In the genomic region with DNA sequence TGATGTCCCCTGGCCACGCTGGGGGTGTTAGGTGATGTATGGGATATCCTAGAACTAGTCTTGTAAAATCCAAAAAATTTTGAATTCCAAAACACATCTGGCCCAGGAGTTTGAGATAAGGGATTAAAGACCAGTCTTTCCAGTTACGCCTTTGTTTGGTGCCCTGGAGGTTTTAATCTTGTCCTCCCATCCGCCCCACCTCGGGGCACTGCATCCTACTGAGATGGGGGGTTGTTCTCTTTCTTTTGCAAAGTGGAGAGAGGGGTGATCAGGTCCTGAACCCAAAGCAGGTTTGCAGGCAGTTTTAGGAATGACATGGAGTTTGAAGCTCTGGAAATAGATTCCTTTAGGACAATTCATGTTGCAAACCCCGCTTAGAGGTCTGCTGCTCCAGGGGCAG, we compare ENCODE assay signal across 15 cellular contexts. TPM values are rescaled to one million over a fixed set of nuclear protein-coding genes. Genes with fewer than 3 reads are reported as not detected.
DNase-seq lines count a peak whose midpoint lies in the region; ATAC-seq and TF ChIP-seq lines count a peak whose summit lies in the region.
"Had no signal": no experiment of that assay in that cellular context is flagged by ENCODE, and none has a peak within 500 bp of the region (broad histone marks: within the 10 kb centered on the region; RNA-seq: fewer than 3 reads in every experiment).

No MANE protein-coding gene starts in this region.

- no peak overlapping the region; the same call in 1 of the 2 replicates for H3K27ac ChIP-seq in HUES6 (ENCODE audit: low read depth, low read length)
- no peak overlapping the region for H3K27ac ChIP-seq in neural progenitor cell
- H3K27ac ChIP-seq: prostate gland had no signal

- no peak for ATAC-seq in activated T-cell treated with anti-CD3 and anti-CD28 coated beads, Interleukin-2, amount 50 U/mL, for 4 hours
- no peak for ATAC-seq in activated naive CD8-positive, alpha-beta T cell treated with anti-CD3 and anti-CD28 coated beads, Interleukin-2, amount 10 ng/mL, durations not matched to agents 7 days and 5 days (ENCODE audit: low read depth)
- ATAC-seq: left ventricle myocardium superior; stimulated activated naive CD8-positive, alpha-beta T cell treated with anti-CD3 and anti-CD28 coated beads, Interleukin-15, amount 100 ng/mL, for 72 hours had no signal

- H3K4me3 ChIP-seq in HUES6 (ENCODE audit: low read depth, low read length): peak overlapping the region; percentile 73; the same call in 1 of the 2 replicates
- H3K4me3 ChIP-seq in neural progenitor cell: peak overlapping the region; percentile 80
- H3K4me3 ChIP-seq: prostate gland had no signal

- H3K9me3 Mint-ChIP-seq in activated T-cell treated with anti-CD3 and anti-CD28 coated beads, Interleukin-2, amount 50 U/mL, for 4 hours: no peaks in the 10 kb centered on the region
- no peaks in the 10 kb centered on the region for H3K9me3 Mint-ChIP-seq in activated naive CD8-positive, alpha-beta T cell treated with anti-CD3 and anti-CD28 coated beads, Interleukin-2, amount 10 ng/mL, durations not matched to agents 7 days and 5 days
- peaks cover 15% of the 10 kb centered on the region for H3K9me3 Mint-ChIP-seq in neural progenitor cell
- H3K9me3 Mint-ChIP-seq: stimulated activated naive CD8-positive, alpha-beta T cell treated with anti-CD3 and anti-CD28 coated beads, Interleukin-15, amount 100 ng/mL, for 72 hours had no signal

- peak overlapping the region; percentile 24 for H3K4me3 Mint-ChIP-seq in activated T-cell treated with anti-CD3 and anti-CD28 coated beads, Interleukin-2, amount 50 U/mL, for 4 hours
- H3K4me3 Mint-ChIP-seq in activated naive CD8-positive, alpha-beta T cell treated with anti-CD3 and anti-CD28 coated beads, Interleukin-2, amount 10 ng/mL, durations not matched to agents 7 days and 5 days: peak overlapping the region; percentile 3
- peak overlapping the region; percentile 87 for H3K4me3 Mint-ChIP-seq in neural progenitor cell

- no peak overlapping the region for H3K27ac Mint-ChIP-seq in activated naive CD8-positive, alpha-beta T cell treated with anti-CD3 and anti-CD28 coated beads, Interleukin-2, amount 10 ng/mL, durations not matched to agents 7 days and 5 days
- H3K27ac Mint-ChIP-seq in neural progenitor cell: no peak overlapping the region

- H2AFZ ChIP-seq in neural progenitor cell (replicated peaks): no peak overlapping the region

- H3K9ac ChIP-seq in HUES6 (ENCODE audit: low read length): no peak overlapping the region
- no peak overlapping the region for H3K9ac ChIP-seq in neural progenitor cell

- peaks cover 40% of the 10 kb centered on the region for H3K36me3 ChIP-seq in HUES6 (ENCODE audit: control insufficient read depth, insufficient read depth, low read length)
- H3K36me3 ChIP-seq in neural progenitor cell: no peaks in the 10 kb centered on the region
- H3K36me3 ChIP-seq: prostate gland had no signal

- H4K20me1 ChIP-seq in neural progenitor cell (ENCODE audit: low read depth): no peaks in the 10 kb centered on the region

- POLR2A ChIA-PET in activated naive CD8-positive, alpha-beta T cell treated with anti-CD3 and anti-CD28 coated beads, Interleukin-2, amount 10 ng/mL, durations not matched to agents 7 days and 5 days (lab: Charles Lee): interaction anchor here (0.7 to 3.8 kb wide), 4 partner anchors 11 to 39 kb away, joined by 3 to 25 read pairs (median 4); a partner anchor contains a TSS

- H3K27me3 ChIP-seq in HUES6 (ENCODE audit: control insufficient read depth, insufficient read depth, low read length): peaks cover 8% of the 10 kb centered on the region; the same call in 1 of the 2 replicates
- peaks cover 5% of the 10 kb centered on the region for H3K27me3 ChIP-seq in neural progenitor cell

- DNase-seq in activated T-cell treated with anti-CD3 and anti-CD28 coated beads, Interleukin-2, amount 50 U/mL, for 4 hours: no peak
- no peak for DNase-seq in activated T-cell treated with anti-CD3 and anti-CD28 coated beads, Interleukin-2, amount 50 U/mL, for 1 hour
- no peak for DNase-seq in activated naive CD8-positive, alpha-beta T cell treated with anti-CD3 and anti-CD28 coated beads, Interleukin-2, amount 10 ng/mL, durations not matched to agents 7 days and 5 days
- peak; percentile 25 for DNase-seq in neural progenitor cell (ENCODE audit: low spot score)
- no peak for DNase-seq in NCI-H526 (lab: John Stamatoyannopoulos, UW)
- DNase-seq in germinal center (ENCODE audit: low spot score): no peak
- no peak for DNase-seq in Kasumi-1 (lab: John Stamatoyannopoulos, UW)
- DNase-seq: activated CD4-positive, alpha-beta T cell treated with anti-CD3 and anti-CD28 coated beads, Interleukin-2, amount 50 U/mL, for 4 hours; KBM-7; left ventricle myocardium superior; NCI-H1105 treated with DMSO at 0.1 percent for 48 hours; SHP77; stimulated activated naive CD8-positive, alpha-beta T cell treated with anti-CD3 and anti-CD28 coated beads, Interleukin-15, amount 100 ng/mL, for 72 hours had no signal

- peaks cover 24% of the 10 kb centered on the region; the same call in 1 of the 2 replicates for H3K9me3 ChIP-seq in HUES6 (ENCODE audit: control insufficient read depth, insufficient read depth, low read depth, low read length)
- H3K9me3 ChIP-seq in neural progenitor cell (ENCODE audit: low read depth): no peaks in the 10 kb centered on the region
- H3K9me3 ChIP-seq: prostate gland had no signal

- peak overlapping the region; percentile 79 for H3K4me2 ChIP-seq in neural progenitor cell

- H3K4me1 ChIP-seq in HUES6 (ENCODE audit: control insufficient read depth, insufficient read depth, low read length) (peaks cover 27% of the 10 kb centered on the region), neural progenitor cell (peaks cover 17% of the 10 kb centered on the region)
- H3K4me1 ChIP-seq: prostate gland had no signal

- peaks cover 29% of the 10 kb centered on the region for H3K79me2 ChIP-seq in neural progenitor cell (ENCODE audit: low read depth)

- peaks cover 27% of the 10 kb centered on the region for H3F3A ChIP-seq in neural progenitor cell (ENCODE audit: low read depth)

- no peaks in the 10 kb centered on the region for H3K27me3 Mint-ChIP-seq in activated T-cell treated with anti-CD3 and anti-CD28 coated beads, Interleukin-2, amount 50 U/mL, for 4 hours (ENCODE audit: low read depth)
- no peaks in the 10 kb centered on the region for H3K27me3 Mint-ChIP-seq in activated naive CD8-positive, alpha-beta T cell treated with anti-CD3 and anti-CD28 coated beads, Interleukin-2, amount 10 ng/mL, durations not matched to agents 7 days and 5 days
- peaks cover 4% of the 10 kb centered on the region for H3K27me3 Mint-ChIP-seq in neural progenitor cell (ENCODE audit: insufficient read depth, low read depth)
- H3K27me3 Mint-ChIP-seq: stimulated activated naive CD8-positive, alpha-beta T cell treated with anti-CD3 and anti-CD28 coated beads, Interleukin-15, amount 100 ng/mL, for 72 hours had no signal

- TF ChIP-seq CTCF in neural progenitor cell (IDR thresholded peaks at IDR 0.05): no peak

- H3K4me1 Mint-ChIP-seq in activated T-cell treated with anti-CD3 and anti-CD28 coated beads, Interleukin-2, amount 50 U/mL, for 4 hours (ENCODE audit: low read depth): peaks cover 30% of the 10 kb centered on the region
- H3K4me1 Mint-ChIP-seq in activated naive CD8-positive, alpha-beta T cell treated with anti-CD3 and anti-CD28 coated beads, Interleukin-2, amount 10 ng/mL, durations not matched to agents 7 days and 5 days: peaks cover 16% of the 10 kb centered on the region
- peaks cover 18% of the 10 kb centered on the region for H3K4me1 Mint-ChIP-seq in neural progenitor cell

- peaks cover 13% of the 10 kb centered on the region for H3K36me3 Mint-ChIP-seq in activated T-cell treated with anti-CD3 and anti-CD28 coated beads, Interleukin-2, amount 50 U/mL, for 4 hours (ENCODE audit: insufficient read depth)
- H3K36me3 Mint-ChIP-seq in activated naive CD8-positive, alpha-beta T cell treated with anti-CD3 and anti-CD28 coated beads, Interleukin-2, amount 10 ng/mL, durations not matched to agents 7 days and 5 days: peaks cover 12% of the 10 kb centered on the region
- peaks cover 3% of the 10 kb centered on the region for H3K36me3 Mint-ChIP-seq in neural progenitor cell

RNA-seq across cellular contexts. Expression of a gene that starts 1.8 kb away (rescaled TPM):
- total RNA-seq in activated T-cell treated with anti-CD3 and anti-CD28 coated beads, Interleukin-2, amount 50 U/mL, for 4 hours: 10 to 100 TPM; 21.2 to 25.5 (median 23.2) TPM
- 10 to 100 TPM; 25.4 to 26.8 TPM for total RNA-seq in activated naive CD8-positive, alpha-beta T cell treated with anti-CD3 and anti-CD28 coated beads, Interleukin-2, amount 10 ng/mL, durations not matched to agents 7 days and 5 days
- 9.4 and 13.9 TPM in 2 replicates for total RNA-seq in neural progenitor cell (ENCODE audit: low replicate concordance)

RNA-seq across cellular contexts. Expression of a gene that starts 14.7 kb away (rescaled TPM):
- total RNA-seq in activated T-cell treated with anti-CD3 and anti-CD28 coated beads, Interleukin-2, amount 50 U/mL, for 4 hours: 10 to 100 TPM; 83.3 to 86.5 (median 86.2) TPM
- 100 to 1,000 TPM; 142 to 146 TPM for total RNA-seq in activated naive CD8-positive, alpha-beta T cell treated with anti-CD3 and anti-CD28 coated beads, Interleukin-2, amount 10 ng/mL, durations not matched to agents 7 days and 5 days
- total RNA-seq in neural progenitor cell (ENCODE audit: low replicate concordance): 0.37 TPM in 1 of 2 replicates, not detected in the other

Comparison
In these comparisons a context has a peak if more than half of its experiments do, and no peak if none do; other contexts are left out.
1. H3K4me3 Mint-ChIP-seq: peak in every context shown above with its lines; median percentile 87 in neural progenitor cell; 24 in activated T-cell treated with anti-CD3 and anti-CD28 coated beads, Interleukin-2, amount 50 U/mL, for 4 hours; 3 in activated naive CD8-positive, alpha-beta T cell treated with anti-CD3 and anti-CD28 coated beads, Interleukin-2, amount 10 ng/mL, durations not matched to agents 7 days and 5 days.
2. RNA of a gene that starts 14.7 kb away (total RNA-seq): 142 to 146 TPM in activated naive CD8-positive, alpha-beta T cell treated with anti-CD3 and anti-CD28 coated beads, Interleukin-2, amount 10 ng/mL, durations not matched to agents 7 days and 5 days and 83.3 to 86.5 TPM in activated T-cell treated with anti-CD3 and anti-CD28 coated beads, Interleukin-2, amount 50 U/mL, for 4 hours; 0.37 TPM in neural progenitor cell; every median in the first group is over 10 times any median in the second.